ENCODE assay signal across 30 cellular contexts in the genomic region with DNA sequence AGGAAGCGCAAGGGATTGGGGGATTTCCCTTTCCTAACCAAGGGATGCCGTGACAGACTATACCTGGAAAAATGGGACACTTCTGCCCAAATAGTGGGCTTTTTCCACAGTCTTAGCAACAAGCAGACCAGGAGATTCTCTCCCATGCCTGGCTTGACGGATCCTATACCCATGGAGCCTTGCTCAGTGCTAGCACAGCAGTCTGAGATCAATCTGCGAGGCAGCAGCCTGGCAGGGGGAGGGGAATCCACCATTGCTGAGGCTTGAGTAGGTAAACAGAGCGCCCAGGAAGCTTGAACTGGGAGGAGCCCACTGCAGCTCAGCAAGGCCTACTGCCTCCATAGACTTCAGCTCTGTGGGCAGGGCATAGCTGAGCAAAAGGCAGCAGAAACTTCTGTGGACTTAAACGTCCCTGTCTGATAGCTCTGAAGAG.
"Had no signal": no experiment of that assay in that cellular context is flagged by ENCODE, and none has a peak within 500 bp of the region (broad histone marks: within the 10 kb centered on the region; RNA-seq: fewer than 3 reads in every experiment).

No MANE protein-coding gene starts in this region.

- H3K9me3 ChIP-seq: ovary, psoas muscle, testis, tibial artery, transverse colon, vagina had no signal

- H3K27me3 Mint-ChIP-seq: naive thymus-derived CD4-positive, alpha-beta T cell; progenitor cell of endocrine pancreas; stimulated activated memory B cell treated with anti-CD40 and anti-IgM and Interleukin-4, amounts not matched to agents 10 μg/mL and 1 μg/mL and 100 μg/mL, for 72 hours; stimulated activated naive CD8-positive, alpha-beta T cell treated with anti-CD3 and anti-CD28 coated beads, Interleukin-15, amount 100 ng/mL, for 72 hours had no signal

- H3K27ac ChIP-seq: ovary, parathyroid adenoma, psoas muscle, skin epidermis, spleen, suprapubic skin, testis, tibial artery, transverse colon, upper lobe of left lung, vagina had no signal

- ATAC-seq: naive thymus-derived CD4-positive, alpha-beta T cell; natural killer cell; psoas muscle; right cardiac atrium; sciatic nerve; stimulated activated memory B cell treated with anti-CD40 and anti-IgM and Interleukin-4, amounts not matched to agents 10 μg/mL and 1 μg/mL and 100 μg/mL, for 72 hours; stimulated activated naive CD8-positive, alpha-beta T cell treated with anti-CD3 and anti-CD28 coated beads, Interleukin-15, amount 100 ng/mL, for 72 hours; stimulated activated naive CD8-positive, alpha-beta T cell treated with anti-CD3 and anti-CD28 coated beads, Interleukin-15, Interleukin-2, amounts not matched to agents 100 U/mL and 50 U/mL, for 24 hours had no signal

- H3K4me2 ChIP-seq: smooth muscle cell had no signal

- H3K4me1 ChIP-seq: parathyroid adenoma had no signal

- H3K36me3 ChIP-seq: ovary had no signal

- H3K4me3 Mint-ChIP-seq: natural killer cell; nephron; stimulated activated memory B cell treated with anti-CD40 and anti-IgM and Interleukin-4, amounts not matched to agents 10 μg/mL and 1 μg/mL and 100 μg/mL, for 72 hours; stimulated activated naive CD8-positive, alpha-beta T cell treated with anti-CD3 and anti-CD28 coated beads, Interleukin-15, amount 100 ng/mL, for 72 hours had no signal

- DNase-seq: naive thymus-derived CD4-positive, alpha-beta T cell; natural killer cell; occipital lobe; ovary; psoas muscle; right cardiac atrium; spleen; stimulated activated CD4-positive, alpha-beta T cell treated with anti-CD3 and anti-CD28 coated beads, Interleukin-12 subunit alpha, Interleukin-12 subunit beta, amount 100 ng/mL, for 4 hours; stimulated activated CD4-positive, alpha-beta T cell treated with anti-CD3 and anti-CD28 coated beads, Interleukin-1b, Interleukin-23, amount 100 ng/mL, for 48 hours; stimulated activated CD4-positive, alpha-beta T cell treated with anti-CD3 and anti-CD28 coated beads, Interleukin-4, amount 100 ng/mL, for 1 hour; stimulated activated CD4-positive, alpha-beta T cell treated with anti-CD3 and anti-CD28 coated beads, Interleukin-4, amount 100 ng/mL, for 4 hours; stimulated activated CD8-positive, alpha-beta memory T cell treated with anti-CD3 and anti-CD28 coated beads, Interleukin-4, amount 100 ng/mL, for 48 hours; stimulated activated naive CD4-positive, alpha-beta T cell; stimulated activated naive CD8-positive, alpha-beta T cell treated with anti-CD3 and anti-CD28 coated beads, Interleukin-15, amount 100 ng/mL, for 72 hours; stimulated activated naive CD8-positive, alpha-beta T cell treated with anti-CD3 and anti-CD28 coated beads, Interleukin-15, Interleukin-2, amounts not matched to agents 100 U/mL and 50 U/mL, for 24 hours; substantia nigra; testis; tibial artery; transverse colon; upper lobe of left lung had no signal

- H3K9me3 Mint-ChIP-seq: natural killer cell; stimulated activated memory B cell treated with anti-CD40 and anti-IgM and Interleukin-4, amounts not matched to agents 10 μg/mL and 1 μg/mL and 100 μg/mL, for 72 hours had no signal

- FAIRE-seq: urothelium cell line had no signal

- H3K27me3 ChIP-seq: ovary, spleen, suprapubic skin, testis, tibial artery, transverse colon, upper lobe of left lung, vagina had no signal

- H3K4me3 ChIP-seq: ovary, psoas muscle, skin epidermis, smooth muscle cell, spleen, suprapubic skin, testis, tibial artery, transverse colon, upper lobe of left lung, vagina had no signal

- H2AFZ ChIP-seq: parathyroid adenoma had no signal

- H3K36me3 Mint-ChIP-seq: natural killer cell had no signal

- H3K9ac ChIP-seq: parathyroid adenoma had no signal

- H3K27ac Mint-ChIP-seq: natural killer cell; nephron; progenitor cell of endocrine pancreas; stimulated activated memory B cell treated with anti-CD40 and anti-IgM and Interleukin-4, amounts not matched to agents 10 μg/mL and 1 μg/mL and 100 μg/mL, for 72 hours had no signal
